ENCODE assay signal across 9 cellular contexts in genomic region chr13:101258071-101258470, GRCh38.
A peak's percentile ranks its signal among the peaks of the same experiment; 100 is the strongest.
DNase-seq lines count a peak whose midpoint lies in the region; ATAC-seq, FAIRE-seq and TF ChIP-seq lines count a peak whose summit lies in the region.
"Had no signal": no experiment of that assay in that cellular context is flagged by ENCODE, and none has a peak within 500 bp of the region (broad histone marks: within the 10 kb centered on the region; RNA-seq: fewer than 3 reads in every experiment).

No MANE protein-coding gene starts in this region.

- H3K27me3 Mint-ChIP-seq in progenitor cell of endocrine pancreas, result no peaks in the 10 kb centered on the region

- peak overlapping the region; percentile 39 for H3K4me2 ChIP-seq in endothelial cell of umbilical vein (ENCODE audit: insufficient read depth, low read length)

- DNase-seq in DMS79 (lab: John Stamatoyannopoulos, UW) (peak; percentile 59), SJSA1 (ENCODE audit: low read depth in 1 of 2, low spot score in 2 of 2) (peak; percentile 77 to 90), endothelial cell of umbilical vein (ENCODE audit: low read depth, low spot score) (peak; percentile 84), progenitor cell of endocrine pancreas (ENCODE audit: low spot score, unreplicated experiment) (no peak), pons (ENCODE audit: low spot score) (no peak)
- DNase-seq in stimulated activated CD4-positive, alpha-beta T cell treated with anti-CD3 and anti-CD28 coated beads, Interleukin-4, amount 100 ng/mL, for 24 hours, result peak; percentile 41

- CTCF ChIA-PET in endothelial cell of umbilical vein (lab: Charles Lee), result interaction anchor here (0.6 to 1.2 kb wide), 2 partner anchors 9 to 31 kb away, joined by 3 read pairs; no protein-coding TSS in a partner anchor

- no peaks in the 10 kb centered on the region for H3K9me3 ChIP-seq in SJSA1 (replicated peaks)
- H3K9me3 ChIP-seq in endothelial cell of umbilical vein (replicated peaks; ENCODE audit: control insufficient read depth, insufficient read depth, low read length), result no peaks in the 10 kb centered on the region
- H3K9me3 ChIP-seq: psoas muscle had no signal

- no peaks in the 10 kb centered on the region for H3K4me1 Mint-ChIP-seq in progenitor cell of endocrine pancreas (ENCODE audit: low read depth)

- peak overlapping the region; percentile 10 for H3K9ac ChIP-seq in endothelial cell of umbilical vein (replicated peaks; ENCODE audit: extremely low read depth, insufficient read depth, low read length)

- H3K27ac Mint-ChIP-seq in progenitor cell of endocrine pancreas, result no peak overlapping the region

- POLR2A ChIA-PET in endothelial cell of umbilical vein (lab: Charles Lee), result no interaction called here

- no peaks in the 10 kb centered on the region for H3K9me3 Mint-ChIP-seq in progenitor cell of endocrine pancreas (ENCODE audit: low read depth)

- intact Hi-C loops in endothelial cell of umbilical vein (cut with micrococcal nuclease), result loop anchor here (1.0 kb wide), 1 partner anchor 47 kb away; no protein-coding TSS in a partner anchor

- TF ChIP-seq CTCF in endothelial cell of umbilical vein (IDR thresholded peaks at IDR 0.05; ENCODE audit: extremely low read depth in 1 of 2, insufficient read depth in 1 of 2, low read depth in 1 of 2, low read length in 2 of 2), result no peak
- no peak for TF ChIP-seq CTCF in progenitor cell of endocrine pancreas (IDR thresholded peaks at IDR 0.05; ENCODE audit: unreplicated experiment)

- peak overlapping the region; percentile 82 for H3K27ac ChIP-seq in SJSA1
- peak overlapping the region; percentile 72 for H3K27ac ChIP-seq in endothelial cell of umbilical vein (ENCODE audit: insufficient read depth, low read depth, low read length)
- H3K27ac ChIP-seq: psoas muscle had no signal

- H3K27me3 ChIP-seq in SJSA1 (replicated peaks), result no peaks in the 10 kb centered on the region
- H3K27me3 ChIP-seq in endothelial cell of umbilical vein (ENCODE audit: control insufficient read depth in 2 of 2, insufficient read depth in 2 of 2, low read length in 2 of 2), result no peaks in the 10 kb centered on the region

- no peak for TF ChIP-seq POLR2A in endothelial cell of umbilical vein (IDR thresholded peaks at IDR 0.05; ENCODE audit: low read depth, low read length)

- no TSS peak for BruUV-seq in endothelial cell of umbilical vein (replicated peaks; lab: Mats Ljungman, UMichigan)

- H3K36me3 Mint-ChIP-seq in progenitor cell of endocrine pancreas (ENCODE audit: insufficient read depth), result no peaks in the 10 kb centered on the region

- H4K20me1 ChIP-seq in endothelial cell of umbilical vein (replicated peaks; ENCODE audit: control insufficient read depth, extremely low read depth, insufficient read depth, low read length), result no peaks in the 10 kb centered on the region

- no peaks in the 10 kb centered on the region for H3K79me2 ChIP-seq in endothelial cell of umbilical vein (ENCODE audit: control insufficient read depth, insufficient read depth, low read length)

- no peaks in the 10 kb centered on the region for H3K9me1 ChIP-seq in endothelial cell of umbilical vein (replicated peaks; ENCODE audit: control insufficient read depth, extremely low read depth, insufficient read depth, low read length)

- dilution Hi-C loops in endothelial cell of umbilical vein (cut with MboI; ENCODE audit: extremely low pct_ligation_motif_present, low sequenced_read_pairs), result no loop called here

- ATAC-seq in GM19468 (IDR thresholded peaks at IDR 0.05; ENCODE audit: extremely low read depth, unreplicated experiment) (peak; percentile 79), HG03442 (IDR thresholded peaks at IDR 0.05; ENCODE audit: unreplicated experiment) (peak; percentile 98)
- ATAC-seq: psoas muscle had no signal

- H3K4me1 ChIP-seq in SJSA1 (replicated peaks) (peaks cover 11% of the 10 kb centered on the region), endothelial cell of umbilical vein (ENCODE audit: control insufficient read depth, extremely low read depth, insufficient read depth, low read length) (peaks cover 9% of the 10 kb centered on the region)
- H3K4me1 ChIP-seq: psoas muscle had no signal

- FAIRE-seq in endothelial cell of umbilical vein (lab: Jason Lieb, UNC), result peak; percentile 94

- no peak overlapping the region for H3K4me3 Mint-ChIP-seq in progenitor cell of endocrine pancreas (ENCODE audit: low read depth)

- H3K4me3 ChIP-seq in SJSA1, result no peak overlapping the region
- no peak overlapping the region for H3K4me3 ChIP-seq in endothelial cell of umbilical vein (replicated peaks in 1 of 3; ENCODE audit: insufficient read depth in 1 of 3, low read depth in 1 of 3, low read length in 3 of 3)
- H3K4me3 ChIP-seq: psoas muscle had no signal

- H3K36me3 ChIP-seq in SJSA1 (no peaks in the 10 kb centered on the region), endothelial cell of umbilical vein (ENCODE audit: control insufficient read depth in 2 of 2, extremely low read depth in 1 of 2, insufficient read depth in 2 of 2, low read length in 2 of 2) (no peaks in the 10 kb centered on the region)

- H2AFZ ChIP-seq in endothelial cell of umbilical vein (ENCODE audit: low read depth, low read length), result peak overlapping the region; percentile 13

TF ChIP-seq in endothelial cell of umbilical vein, 7 proteins besides CTCF, POLR2A, EP300 and RAD21:
- peak; percentile 99 for TF ChIP-seq JUN (IDR thresholded peaks at IDR 0.05; ENCODE audit: borderline replicate concordance, insufficient read depth, insufficient read length, low read depth)
- peak; percentile 10 for TF ChIP-seq GATA2 (IDR thresholded peaks at IDR 0.05; ENCODE audit: insufficient read depth, insufficient read length, low read depth, low read length)
- no peak for TF ChIP-seq MAX (IDR thresholded peaks at IDR 0.05; ENCODE audit: insufficient read depth, insufficient read length)
- TF ChIP-seq EZH2 (IDR thresholded peaks at IDR 0.05; ENCODE audit: borderline replicate concordance, low read depth, low read length, severe bottlenecking), result no peak
- peak; percentile 99 for TF ChIP-seq FOS (IDR thresholded peaks at IDR 0.05; ENCODE audit: borderline replicate concordance, insufficient read depth, low read length)
- TF ChIP-seq POLR2AphosphoS5 (IDR thresholded peaks at IDR 0.05; ENCODE audit: insufficient read depth, low read depth, low read length), result peak; percentile 62
- no peak for TF ChIP-seq MYC (IDR thresholded peaks at IDR 0.05; ENCODE audit: low read depth, low read length)

Comparison
In these comparisons a context has a peak if more than half of its experiments do, and no peak if none do; other contexts are left out.
1. DNase-seq: peak in DMS79 (single experiment), SJSA1 (2 of 2), endothelial cell of umbilical vein (single experiment) and stimulated activated CD4-positive, alpha-beta T cell treated with anti-CD3 and anti-CD28 coated beads, Interleukin-4, amount 100 ng/mL, for 24 hours (single experiment); none in progenitor cell of endocrine pancreas (single experiment) and pons (single experiment).